9 cellular contexts compared by ENCODE assay signal in the genomic region with DNA sequence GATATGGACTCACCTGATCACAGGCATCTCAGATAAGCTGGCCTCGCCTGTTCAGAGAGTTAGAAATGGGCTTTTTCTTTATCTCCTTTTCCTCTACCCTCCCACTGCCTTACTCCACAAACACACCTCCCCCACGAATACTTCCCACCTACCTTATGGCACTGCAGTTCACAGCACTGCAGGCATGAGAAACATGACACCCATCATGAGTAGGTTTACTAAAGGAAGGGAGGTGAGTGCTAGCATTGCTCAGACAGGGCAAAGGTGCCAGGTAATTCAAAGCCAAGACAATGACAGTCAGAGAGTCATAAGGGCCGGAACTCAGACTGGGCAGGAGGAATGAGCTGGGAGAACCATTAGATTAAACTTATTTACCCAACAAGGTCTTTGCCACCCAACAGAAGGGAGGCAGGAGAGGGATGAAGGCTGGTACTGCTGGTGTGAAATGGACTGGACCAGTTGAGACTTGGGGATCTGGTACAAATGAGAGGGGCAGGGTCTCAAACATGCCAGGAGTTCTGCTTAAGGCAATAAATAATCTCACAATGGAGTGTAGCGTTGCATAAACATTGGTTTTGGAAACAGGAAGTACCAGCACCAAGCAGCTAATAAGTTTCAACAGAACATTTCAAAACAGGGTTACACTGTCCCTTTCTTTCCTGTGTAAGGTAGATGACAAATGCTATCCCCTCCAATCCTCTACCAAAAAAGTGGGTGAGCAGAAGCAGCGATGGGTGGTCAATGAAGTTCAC.
DNase-seq lines count a peak whose midpoint lies in the region; ATAC-seq, FAIRE-seq and TF ChIP-seq lines count a peak whose summit lies in the region.
"Had no signal": no experiment of that assay in that cellular context is flagged by ENCODE, and none has a peak within 500 bp of the region (broad histone marks: within the 10 kb centered on the region; RNA-seq: fewer than 3 reads in every experiment).

No MANE protein-coding gene starts in this region.

- peak overlapping the region; percentile 71 for H3K4me3 Mint-ChIP-seq in natural killer cell

- FAIRE-seq in GM18507 (lab: Jason Lieb, UNC), result peak; percentile 9

- H3K79me2 ChIP-seq in mammary epithelial cell (ENCODE audit: insufficient read depth, low read length), result peaks cover 5% of the 10 kb centered on the region

- H3K27ac ChIP-seq in mammary epithelial cell (ENCODE audit: insufficient read depth, low read depth, low read length), result peak overlapping the region; percentile 3
- H3K27ac ChIP-seq: cardiac muscle cell had no signal

- no peaks in the 10 kb centered on the region for H3K27me3 Mint-ChIP-seq in natural killer cell (ENCODE audit: low read depth in 2 of 2)

- intact Hi-C loops in mammary epithelial cell (cut with micrococcal nuclease), result no loop called here
- intact Hi-C loops in natural killer cell (cut with micrococcal nuclease), result loop anchor here (5.0 to 10.0 kb wide), 4 partner anchors 33 to 769 kb away; partner anchors contain the start of gene SUV39H2

- peak; percentile 44 to 67 (median 44) for ATAC-seq in natural killer cell

- peak overlapping the region; percentile 95 to 98 for H3K27ac Mint-ChIP-seq in natural killer cell

- no peak overlapping the region for H2AFZ ChIP-seq in mammary epithelial cell (ENCODE audit: low read depth, low read length)

- in situ Hi-C loops in mammary epithelial cell (cut with MboI; ENCODE audit: low sequenced_read_pairs in 2 of 2), result no loop called here

- H3K9ac ChIP-seq in mammary epithelial cell (ENCODE audit: insufficient read depth, low read length), result no peak overlapping the region

- no peaks in the 10 kb centered on the region for H3K27me3 ChIP-seq in mammary epithelial cell (ENCODE audit: insufficient read depth, low read length)
- H3K27me3 ChIP-seq: cardiac muscle cell had no signal

- peaks cover 13% of the 10 kb centered on the region for H3K4me1 ChIP-seq in mammary epithelial cell (ENCODE audit: insufficient read depth, low read length)

- BruUV-seq in mammary epithelial cell (replicated peaks; lab: Mats Ljungman, UMichigan), result no TSS peak

- dilution Hi-C loops in mammary epithelial cell (cut with HindIII; ENCODE audit: low sequenced_read_pairs), result no loop called here

- no peaks in the 10 kb centered on the region for H3K36me3 Mint-ChIP-seq in natural killer cell

- no peak for TF ChIP-seq CTCF in mammary epithelial cell (conservative IDR thresholded peaks at IDR 0.05 in 1 of 2, IDR thresholded peaks at IDR 0.05 in 1 of 2; ENCODE audit: extremely low read depth in 1 of 2, insufficient read depth in 1 of 2, low read depth in 1 of 2, low read length in 2 of 2)
- TF ChIP-seq CTCF in natural killer cell (IDR thresholded peaks at IDR 0.05), result no peak

- H3K4me3 ChIP-seq in mammary epithelial cell (replicated peaks in 1 of 3; ENCODE audit: insufficient read depth in 1 of 3, low read depth in 2 of 3, low read length in 3 of 3), result no peak overlapping the region
- H3K4me3 ChIP-seq: cardiac muscle cell had no signal

- no peaks in the 10 kb centered on the region for H3K9me3 Mint-ChIP-seq in natural killer cell

- peaks cover 91 to 92% of the 10 kb centered on the region in 2 donors for H3K4me1 Mint-ChIP-seq in natural killer cell

- no peak overlapping the region for H3K4me2 ChIP-seq in mammary epithelial cell (ENCODE audit: insufficient read depth, low read depth, low read length)

- H3K9me3 ChIP-seq in mammary epithelial cell (replicated peaks; ENCODE audit: insufficient read depth, low read length), result no peaks in the 10 kb centered on the region

- CTCF ChIA-PET in mammary epithelial cell (lab: Charles Lee; ENCODE audit: low non-redundant PET), result interaction anchor here (0.6 kb wide), 1 partner anchor 268 kb away, joined by 4 read pairs; no protein-coding TSS in a partner anchor

- 95% methylated on average over 5 of the region's 5 CpGs for WGBS in mammary epithelial cell (ENCODE audit: low coverage, missing lambda C conversion rate)

- no peaks in the 10 kb centered on the region for H4K20me1 ChIP-seq in mammary epithelial cell (ENCODE audit: insufficient read depth, low read length)

- H3K36me3 ChIP-seq in mammary epithelial cell (ENCODE audit: insufficient read depth, low read length), result no peaks in the 10 kb centered on the region
- H3K36me3 ChIP-seq: cardiac muscle cell had no signal

- no peak for DNase-seq in GM18507 (ENCODE audit: extremely low spot score, insufficient read length, low read depth)
- peak; percentile 78 for DNase-seq in NCI-H146 treated with DMSO at 0.1 percent for 48 hours (lab: John Stamatoyannopoulos, UW; ENCODE audit: unreplicated experiment)
- DNase-seq in mammary epithelial cell, result peak; percentile 49
- DNase-seq in natural killer cell, result no peak
- DNase-seq in DMS79 (lab: John Stamatoyannopoulos, UW), result no peak
- DNase-seq in HuH-7.5 (ENCODE audit: low spot score), result no peak
- no peak for DNase-seq in inferior parietal cortex (ENCODE audit: extremely low spot score)
- no peak for DNase-seq in OCI-M2 (lab: John Stamatoyannopoulos, UW; ENCODE audit: unreplicated experiment)

Comparison
In these comparisons a context has a peak if more than half of its experiments do, and no peak if none do; other contexts are left out.
1. DNase-seq: peak in NCI-H146 treated with DMSO at 0.1 percent for 48 hours (single experiment) and mammary epithelial cell (single experiment); none in GM18507 (single experiment), natural killer cell (single experiment), DMS79 (single experiment), HuH-7.5 (single experiment), inferior parietal cortex (single experiment) and OCI-M2 (single experiment).